Comparison of ENCODE assay signal across 29 cellular contexts in genomic region chr1:92910081-92910480, GRCh38. TPM values are rescaled to one million over a fixed set of nuclear protein-coding genes. Genes with fewer than 3 reads are reported as not detected.
A peak's percentile ranks its signal among the peaks of the same experiment; 100 is the strongest.
DNase-seq lines count a peak whose midpoint lies in the region; ATAC-seq and TF ChIP-seq lines count a peak whose summit lies in the region.
"Had no signal": no experiment of that assay in that cellular context is flagged by ENCODE, and none has a peak within 500 bp of the region (broad histone marks: within the 10 kb centered on the region; RNA-seq: fewer than 3 reads in every experiment).

No MANE protein-coding gene starts in this region.

- H4K8ac ChIP-seq in trophoblast cell (ENCODE audit: low read depth, low read length) = no peak overlapping the region

- intact Hi-C loops in PC-3 (cut with micrococcal nuclease) = no loop called here
- intact Hi-C loops in naive thymus-derived CD4-positive, alpha-beta T cell (cut with micrococcal nuclease) = no loop called here

- DNase-seq in HCEC 1CT (peak; percentile 78), PC-3 (peak; percentile 71), fibroblast of mammary gland (ENCODE audit: low read depth) (peak; percentile 72), NCI-H2171 (lab: John Stamatoyannopoulos, UW) (no peak), trophoblast cell (no peak)
- no peak for DNase-seq in naive thymus-derived CD4-positive, alpha-beta T cell
- DNase-seq: activated B cell treated with CpG ODN at 0.5 μM for 24 hours; activated CD4-positive, alpha-beta T cell treated with anti-CD3 and anti-CD28 coated beads, Interleukin-2, amount 50 U/mL, for 1 hour; activated CD8-positive, alpha-beta memory T cell treated with anti-CD3 and anti-CD28 coated beads, Interleukin-2, amount 10 ng/mL, durations not matched to agents 7 days and 5 days; activated naive CD4-positive, alpha-beta T cell treated with Interleukin-2 at 50 U/mL for 16 hours; activated T-cell treated with anti-CD3 and anti-CD28 coated beads, Interleukin-2, amount 50 U/mL, for 72 hours; adrenal gland; colonic mucosa; effector CD8-positive, alpha-beta T cell; Kasumi-1; mesendoderm; NCI-H146; NCI-H2171 treated with DMSO at 0.1 percent for 48 hours; NCI-H524 treated with DMSO at 0.1 percent for 48 hours; sigmoid colon; stimulated activated naive CD4-positive, alpha-beta T cell had no signal

- H3K27ac Mint-ChIP-seq in naive thymus-derived CD4-positive, alpha-beta T cell = no peak overlapping the region
- H3K27ac Mint-ChIP-seq: activated B cell treated with CpG ODN at 0.5 μM for 24 hours; activated CD8-positive, alpha-beta memory T cell treated with anti-CD3 and anti-CD28 coated beads, Interleukin-2, amount 10 ng/mL, durations not matched to agents 7 days and 5 days; CD14-positive monocyte had no signal

- BruUV-seq in PC-3 (replicated peaks; lab: Mats Ljungman, UMichigan) = no TSS peak

- no peaks in the 10 kb centered on the region for H3K27me3 Mint-ChIP-seq in naive thymus-derived CD4-positive, alpha-beta T cell
- H3K27me3 Mint-ChIP-seq: activated B cell treated with CpG ODN at 0.5 μM for 24 hours; activated CD8-positive, alpha-beta memory T cell treated with anti-CD3 and anti-CD28 coated beads, Interleukin-2, amount 10 ng/mL, durations not matched to agents 7 days and 5 days had no signal

- 52% methylated on average over 4 of the region's 4 CpGs for WGBS in urinary bladder
- WGBS in trophoblast cell (ENCODE audit: extremely low coverage, insufficient coverage, insufficient read length) = no CpG with 5 or more reads among the region's 4 CpGs

- H3K27me3 ChIP-seq in PC-3 (ENCODE audit: low read length) (no peaks in the 10 kb centered on the region), trophoblast cell (ENCODE audit: insufficient read depth, low read length) (no peaks in the 10 kb centered on the region)
- no peaks in the 10 kb centered on the region for H3K27me3 ChIP-seq in naive thymus-derived CD4-positive, alpha-beta T cell (ENCODE audit: control insufficient read depth in 2 of 2, insufficient read depth in 2 of 2, low read length in 2 of 2)
- H3K27me3 ChIP-seq: adrenal gland, colonic mucosa, sigmoid colon, SJCRH30, suprapubic skin had no signal

- POLR2A ChIA-PET in PC-3 (lab: Charles Lee; ENCODE audit: unreplicated experiment) = no interaction called here
- POLR2A ChIA-PET in naive thymus-derived CD4-positive, alpha-beta T cell (lab: Charles Lee) = no interaction called here

- H2AK5ac ChIP-seq in trophoblast cell (ENCODE audit: low read length) = no peak overlapping the region

- no peak overlapping the region for H2BK5ac ChIP-seq in trophoblast cell (ENCODE audit: low read depth, low read length, poor library complexity)

- peaks cover 9% of the 10 kb centered on the region for H3F3A ChIP-seq in PC-3 (ENCODE audit: low read length, unreplicated experiment)

- H3K79me1 ChIP-seq in trophoblast cell (ENCODE audit: low read length) = peaks cover 3% of the 10 kb centered on the region

- peak overlapping the region; percentile 63 for H3K27ac ChIP-seq in PC-3 (ENCODE audit: low read length)
- H3K27ac ChIP-seq in urinary bladder (ENCODE audit: low read depth) = peak overlapping the region; percentile 38
- H3K27ac ChIP-seq in trophoblast cell (ENCODE audit: low read depth, low read length) = no peak overlapping the region
- H3K27ac ChIP-seq in naive thymus-derived CD4-positive, alpha-beta T cell (ENCODE audit: low read depth, low read length) = no peak overlapping the region
- H3K27ac ChIP-seq: adrenal gland, colonic mucosa, sigmoid colon, SJCRH30, suprapubic skin had no signal

- no peak overlapping the region for H2BK120ac ChIP-seq in trophoblast cell (ENCODE audit: insufficient read depth, low read length, poor library complexity)

- H3K23ac ChIP-seq in trophoblast cell (ENCODE audit: low read length) = no peak overlapping the region

- no peaks in the 10 kb centered on the region for H3K9me2 ChIP-seq in PC-3 (replicated peaks; ENCODE audit: low read length)

- no peak overlapping the region for H3K18ac ChIP-seq in trophoblast cell (ENCODE audit: low read length)

- no peak overlapping the region for H2AFZ ChIP-seq in PC-3 (ENCODE audit: low read length)
- H2AFZ ChIP-seq in trophoblast cell (ENCODE audit: insufficient read depth, low read length, poor library complexity) = no peak overlapping the region

- no peak overlapping the region for H2BK12ac ChIP-seq in trophoblast cell (ENCODE audit: low read length)

- no peak overlapping the region for H4K12ac ChIP-seq in trophoblast cell (ENCODE audit: low read depth, low read length)

- H4K20me1 ChIP-seq in PC-3 (ENCODE audit: low read length) = no peaks in the 10 kb centered on the region

- H3K4ac ChIP-seq in trophoblast cell (ENCODE audit: low read depth, low read length) = no peak overlapping the region

- H3K9ac ChIP-seq in PC-3 (ENCODE audit: low read length) (no peak overlapping the region), trophoblast cell (ENCODE audit: low read length) (no peak overlapping the region)

- H3K9me3 ChIP-seq in PC-3 (ENCODE audit: low read length) (no peaks in the 10 kb centered on the region), trophoblast cell (ENCODE audit: insufficient read depth, low read depth, low read length) (no peaks in the 10 kb centered on the region)
- no peaks in the 10 kb centered on the region for H3K9me3 ChIP-seq in naive thymus-derived CD4-positive, alpha-beta T cell (ENCODE audit: control insufficient read depth in 2 of 3, low read length in 3 of 3)
- H3K9me3 ChIP-seq: adrenal gland, colonic mucosa, sigmoid colon, SJCRH30, suprapubic skin had no signal

- H4K91ac ChIP-seq in trophoblast cell (ENCODE audit: low read depth, low read length) = no peak overlapping the region

- CTCF ChIA-PET in PC-3 (lab: Charles Lee) = no interaction called here
- CTCF ChIA-PET in naive thymus-derived CD4-positive, alpha-beta T cell (lab: Charles Lee) = no interaction called here

- H3K4me1 Mint-ChIP-seq in naive thymus-derived CD4-positive, alpha-beta T cell = peaks cover 19 to 64% (median 47%) of the 10 kb centered on the region in 7 donors
- H3K4me1 Mint-ChIP-seq: CD14-positive monocyte had no signal

- no peak overlapping the region for H3K14ac ChIP-seq in trophoblast cell (ENCODE audit: low read length)

- TF ChIP-seq CTCF in PC-3 (conservative IDR thresholded peaks at IDR 0.05; ENCODE audit: low read depth, low read length) = no peak
- no peak for TF ChIP-seq CTCF in fibroblast of mammary gland (conservative IDR thresholded peaks at IDR 0.05; ENCODE audit: control insufficient read depth, insufficient read depth, low read depth, low read length)

- H3K79me2 ChIP-seq in PC-3 (ENCODE audit: low read length) (no peaks in the 10 kb centered on the region), trophoblast cell (ENCODE audit: control insufficient read depth, insufficient read depth, low read length, poor library complexity) (no peaks in the 10 kb centered on the region)

- H3K4me3 ChIP-seq in PC-3 (ENCODE audit: low read length) (no peak overlapping the region), fibroblast of mammary gland (ENCODE audit: control insufficient read depth, low read depth, low read length) (no peak overlapping the region), urinary bladder (ENCODE audit: low read depth, low read length) (no peak overlapping the region), trophoblast cell (ENCODE audit: low read depth, low read length) (no peak overlapping the region)
- H3K4me3 ChIP-seq in naive thymus-derived CD4-positive, alpha-beta T cell (ENCODE audit: low read length) = no peak overlapping the region
- H3K4me3 ChIP-seq: adrenal gland, colonic mucosa, GM12878, sigmoid colon, SJCRH30, suprapubic skin had no signal

- peaks cover 0 to 9% (median 0%) of the 10 kb centered on the region in 11 donors for H3K9me3 Mint-ChIP-seq in naive thymus-derived CD4-positive, alpha-beta T cell
- H3K9me3 Mint-ChIP-seq: activated B cell treated with CpG ODN at 0.5 μM for 24 hours; activated T-cell treated with anti-CD3 and anti-CD28 coated beads, Interleukin-2, amount 50 U/mL, for 72 hours had no signal

- H3K4me1 ChIP-seq in PC-3 (ENCODE audit: insufficient read depth, low read length) (peaks cover 37% of the 10 kb centered on the region), urinary bladder (ENCODE audit: insufficient read depth) (peaks cover 1% of the 10 kb centered on the region), trophoblast cell (ENCODE audit: control insufficient read depth in 1 of 2, insufficient read depth in 2 of 2, low read length in 2 of 2) (peaks cover 2 to 9% of the 10 kb centered on the region in 2 experiments)
- no peaks in the 10 kb centered on the region for H3K4me1 ChIP-seq in naive thymus-derived CD4-positive, alpha-beta T cell (ENCODE audit: control insufficient read depth in 2 of 2, insufficient read depth in 2 of 2, low read length in 2 of 2)
- H3K4me1 ChIP-seq: adrenal gland, colonic mucosa had no signal

- peak overlapping the region; percentile 39 for H3K4me2 ChIP-seq in PC-3 (ENCODE audit: low read length)
- no peak overlapping the region for H3K4me2 ChIP-seq in trophoblast cell (ENCODE audit: low read length)

- ATAC-seq in PC-3 = peak; percentile 32
- no peak for ATAC-seq in naive thymus-derived CD4-positive, alpha-beta T cell
- ATAC-seq: activated CD8-positive, alpha-beta memory T cell treated with anti-CD3 and anti-CD28 coated beads, Interleukin-2, amount 10 ng/mL, durations not matched to agents 7 days and 5 days; activated T-cell treated with anti-CD3 and anti-CD28 coated beads, Interleukin-2, amount 50 U/mL, for 72 hours; GM12878; HepG2; left lobe of liver; Panc1 had no signal

- no peak overlapping the region for H3K4me3 Mint-ChIP-seq in naive thymus-derived CD4-positive, alpha-beta T cell
- H3K4me3 Mint-ChIP-seq: activated B cell treated with CpG ODN at 0.5 μM for 24 hours; activated CD8-positive, alpha-beta memory T cell treated with anti-CD3 and anti-CD28 coated beads, Interleukin-2, amount 10 ng/mL, durations not matched to agents 7 days and 5 days; activated T-cell treated with anti-CD3 and anti-CD28 coated beads, Interleukin-2, amount 50 U/mL, for 72 hours; CD14-positive monocyte had no signal

- peaks cover 13 to 50% (median 39%) of the 10 kb centered on the region in 5 donors for H3K36me3 Mint-ChIP-seq in naive thymus-derived CD4-positive, alpha-beta T cell
- H3K36me3 Mint-ChIP-seq: CD14-positive monocyte had no signal

- H3K36me3 ChIP-seq in PC-3 (ENCODE audit: low read depth, low read length) (no peaks in the 10 kb centered on the region), urinary bladder (ENCODE audit: insufficient read depth) (no peaks in the 10 kb centered on the region), trophoblast cell (ENCODE audit: control insufficient read depth in 1 of 2, insufficient read depth in 2 of 2, low read length in 2 of 2) (no peaks in the 10 kb centered on the region)
- no peaks in the 10 kb centered on the region for H3K36me3 ChIP-seq in naive thymus-derived CD4-positive, alpha-beta T cell (ENCODE audit: control insufficient read depth in 2 of 3, insufficient read depth in 3 of 3, low read length in 3 of 3)
- H3K36me3 ChIP-seq: adrenal gland, colonic mucosa, sigmoid colon, SJCRH30, suprapubic skin had no signal

RNA-seq across cellular contexts. Expression of gene DIPK1A, which starts 51.2 kb away (rescaled TPM):
- total RNA-seq in PC-3 (2014; rRNA removed) (1.0 and 2.1 TPM in 2 replicates), urinary bladder (21.8 TPM)
- 22.8 TPM for polyA plus RNA-seq in urinary bladder
- 11.7 and 11.8 TPM in 2 replicates for polyA plus RNA-seq in trophoblast cell (2013)
- 10 to 100 TPM in 4 of 5 experiments, 1 to 10 TPM in 1; 9.9 to 15.8 (median 14.9) TPM for total RNA-seq in naive thymus-derived CD4-positive, alpha-beta T cell
- 10 to 100 TPM; 17.3 to 21.9 TPM for polyA plus RNA-seq in naive thymus-derived CD4-positive, alpha-beta T cell

Comparison
In these comparisons a context has a peak if more than half of its experiments do, and no peak if none do; other contexts are left out.
1. DNase-seq: peak in HCEC 1CT (single experiment), PC-3 (single experiment) and fibroblast of mammary gland (single experiment); none in NCI-H2171 (single experiment), trophoblast cell (0 of 2) and naive thymus-derived CD4-positive, alpha-beta T cell (0 of 9).
2. H3K27ac ChIP-seq: peak in PC-3 (single experiment) and urinary bladder (single experiment); none in trophoblast cell (single experiment) and naive thymus-derived CD4-positive, alpha-beta T cell (single experiment).